Comparison of ENCODE assay signal across 22 cellular contexts in genomic region chr12:84069079-84069661, GRCh38.
A peak's percentile ranks its signal among the peaks of the same experiment; 100 is the strongest.
DNase-seq lines count a peak whose midpoint lies in the region; TF ChIP-seq lines count a peak whose summit lies in the region.
"Had no signal": no experiment of that assay in that cellular context is flagged by ENCODE, and none has a peak within 500 bp of the region (broad histone marks: within the 10 kb centered on the region; RNA-seq: fewer than 3 reads in every experiment).

No MANE protein-coding gene starts in this region.

- H3K27ac Mint-ChIP-seq in Calu3 (ENCODE audit: unreplicated experiment) (no peak overlapping the region), chondrocyte (ENCODE audit: unreplicated experiment) (no peak overlapping the region)
- H3K27ac Mint-ChIP-seq: T-cell had no signal

- H3K27me3 Mint-ChIP-seq in Calu3 (ENCODE audit: unreplicated experiment) (no peaks in the 10 kb centered on the region), chondrocyte (ENCODE audit: low read depth) (no peaks in the 10 kb centered on the region)
- H3K27me3 Mint-ChIP-seq: CD4-positive, alpha-beta memory T cell; T-cell had no signal

- peak overlapping the region; percentile 26 for H2AFZ ChIP-seq in neuron (ENCODE audit: low read depth, low read length)

- H3K36me3 ChIP-seq in SK-N-MC (ENCODE audit: insufficient read depth, low read length) (no peaks in the 10 kb centered on the region), neuron (ENCODE audit: insufficient read depth, low read length) (no peaks in the 10 kb centered on the region), spleen (no peaks in the 10 kb centered on the region)
- H3K36me3 ChIP-seq: BLaER1 treated with 17β-estradiol and CSF1 and Interleukin-3, amounts not matched to agents 10 nM and 100 nM had no signal

- peak; percentile 0 for DNase-seq in NCI-H146 (lab: John Stamatoyannopoulos, UW)
- DNase-seq in NCI-H146 treated with DMSO at 0.1 percent for 48 hours (lab: John Stamatoyannopoulos, UW; ENCODE audit: unreplicated experiment), result no peak
- no peak for DNase-seq in SK-N-MC (ENCODE audit: low read depth, low spot score)
- DNase-seq in fibroblast of peridontal ligament (ENCODE audit: extremely low read depth), result peak; percentile 3
- DNase-seq in spleen, result no peak
- no peak for DNase-seq in Calu3
- no peak for DNase-seq in chondrocyte (ENCODE audit: low spot score)
- DNase-seq: ACHN; Caco-2; CD4-positive, alpha-beta memory T cell; KBM-7; MM.1S; NCI-H1048; NCI-H1436; NCI-H2029; NCI-H2227 treated with DMSO at 0.1 percent for 48 hours; NCI-H510A; NCI-H774; T-cell had no signal

- no peaks in the 10 kb centered on the region for H3K9me3 ChIP-seq in SK-N-MC (ENCODE audit: low read depth, low read length)
- no peaks in the 10 kb centered on the region for H3K9me3 ChIP-seq in neuron (ENCODE audit: low read length)
- H3K9me3 ChIP-seq in spleen, result peaks cover 0 to 13% (median 0%) of the 10 kb centered on the region in 8 donors
- H3K9me3 ChIP-seq: BLaER1 treated with 17β-estradiol and CSF1 and Interleukin-3, amounts not matched to agents 10 nM and 100 nM; Caco-2 had no signal

- H3K27ac ChIP-seq in SK-N-MC (peak overlapping the region; percentile 11; the same call in 1 of the 2 replicates), spleen (no peak overlapping the region)
- H3K27ac ChIP-seq: 22Rv1; BLaER1 treated with 17β-estradiol and CSF1 and Interleukin-3, amounts not matched to agents 10 nM and 100 nM had no signal

- CTCF ChIA-PET in Calu3 (lab: Charles Lee), result no interaction called here

- no peak for TF ChIP-seq POLR2A in spleen (IDR thresholded peaks at IDR 0.05)

- H3K36me3 Mint-ChIP-seq in Calu3 (ENCODE audit: insufficient read depth, unreplicated experiment) (no peaks in the 10 kb centered on the region), chondrocyte (ENCODE audit: low read depth) (no peaks in the 10 kb centered on the region)
- H3K36me3 Mint-ChIP-seq: CD4-positive, alpha-beta memory T cell; T-cell had no signal

- TF ChIP-seq CTCF in spleen (IDR thresholded peaks at IDR 0.05 in 8 of 11, conservative IDR thresholded peaks at IDR 0.05 in 3 of 11), result no peak
- no peak for TF ChIP-seq CTCF in Calu3 (IDR thresholded peaks at IDR 0.05; ENCODE audit: unreplicated experiment)
- TF ChIP-seq CTCF in chondrocyte (IDR thresholded peaks at IDR 0.05), result no peak

- H3K9me3 Mint-ChIP-seq in Calu3 (ENCODE audit: low read depth, unreplicated experiment), result no peaks in the 10 kb centered on the region
- H3K9me3 Mint-ChIP-seq in chondrocyte (ENCODE audit: low read depth), result no peaks in the 10 kb centered on the region

- 47 to 66% (median 53%) methylated on average over 2 of the region's 2 CpGs for WGBS in spleen, 5 donors

- BruUV-seq in Calu3 (replicated peaks; lab: Mats Ljungman, UMichigan), result no TSS peak

- intact Hi-C loops in spleen (cut with DNase I; ENCODE audit: low total_unique reads) (no loop called here), Calu3 (cut with micrococcal nuclease; ENCODE audit: unreplicated experiment) (no loop called here)

- H3K9ac ChIP-seq in SK-N-MC (ENCODE audit: insufficient read length), result no peak overlapping the region
- H3K9ac ChIP-seq: BLaER1 treated with 17β-estradiol and CSF1 and Interleukin-3, amounts not matched to agents 10 nM and 100 nM had no signal

- H3K27me3 ChIP-seq in neuron (ENCODE audit: insufficient read depth, low read length) (no peaks in the 10 kb centered on the region), spleen (replicated peaks in 1 of 7) (no peaks in the 10 kb centered on the region)
- H3K27me3 ChIP-seq: BLaER1 treated with 17β-estradiol and CSF1 and Interleukin-3, amounts not matched to agents 10 nM and 100 nM had no signal

- H3K4me3 ChIP-seq in SK-N-MC (no peak overlapping the region), neuron (ENCODE audit: low read length) (no peak overlapping the region), spleen (no peak overlapping the region)
- H3K4me3 ChIP-seq: BLaER1 treated with 17β-estradiol and CSF1 and Interleukin-3, amounts not matched to agents 10 nM and 100 nM had no signal

- H3K4me1 Mint-ChIP-seq in Calu3 (ENCODE audit: low read depth, unreplicated experiment), result no peaks in the 10 kb centered on the region
- H3K4me1 Mint-ChIP-seq in chondrocyte (ENCODE audit: low read depth), result no peaks in the 10 kb centered on the region
- H3K4me1 Mint-ChIP-seq: CD4-positive, alpha-beta memory T cell; T-cell had no signal

- no peaks in the 10 kb centered on the region for H3K4me1 ChIP-seq in neuron (ENCODE audit: insufficient read depth, low read length)
- no peaks in the 10 kb centered on the region for H3K4me1 ChIP-seq in spleen
- H3K4me1 ChIP-seq: BLaER1 treated with 17β-estradiol and CSF1 and Interleukin-3, amounts not matched to agents 10 nM and 100 nM; Caco-2 had no signal

- H3K4me3 Mint-ChIP-seq in Calu3 (ENCODE audit: low read depth, unreplicated experiment), result no peak overlapping the region
- no peak overlapping the region for H3K4me3 Mint-ChIP-seq in chondrocyte (ENCODE audit: unreplicated experiment)
- H3K4me3 Mint-ChIP-seq: CD4-positive, alpha-beta memory T cell; T-cell had no signal

Comparison
In these comparisons a context has a peak if more than half of its experiments do, and no peak if none do; other contexts are left out.
1. DNase-seq: peak in NCI-H146 (single experiment) and fibroblast of peridontal ligament (single experiment); none in NCI-H146 treated with DMSO at 0.1 percent for 48 hours (single experiment), SK-N-MC (single experiment), spleen (single experiment), Calu3 (single experiment) and chondrocyte (single experiment).